Comparison of ENCODE assay signal across 23 cellular contexts in the genomic region with DNA sequence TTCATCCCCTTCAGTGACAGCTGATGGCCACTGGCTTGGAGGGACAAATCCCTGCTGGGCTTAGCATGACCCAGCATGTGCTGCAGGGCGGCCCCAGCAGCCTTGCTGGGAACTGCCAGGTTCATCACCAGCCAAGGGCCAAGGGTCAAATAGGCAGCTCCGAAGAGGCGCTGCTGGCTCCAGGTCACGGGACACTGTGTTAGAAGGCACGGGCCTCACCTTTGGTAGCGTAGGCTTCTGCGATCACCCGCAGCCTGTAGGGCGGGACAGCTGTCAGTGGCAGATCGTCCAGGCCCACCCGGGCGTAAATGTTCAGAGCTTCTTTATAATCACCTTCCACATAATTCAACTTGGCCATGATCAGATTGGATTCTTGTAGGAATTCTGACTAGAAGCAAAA. TPM values are rescaled to one million over a fixed set of nuclear protein-coding genes. Genes with fewer than 3 reads are reported as not detected.
DNase-seq lines count a peak whose midpoint lies in the region; ATAC-seq, FAIRE-seq and TF ChIP-seq lines count a peak whose summit lies in the region.
"Had no signal": no experiment of that assay in that cellular context is flagged by ENCODE, and none has a peak within 500 bp of the region (broad histone marks: within the 10 kb centered on the region; RNA-seq: fewer than 3 reads in every experiment).

No MANE protein-coding gene starts in this region.

- no peak for TF ChIP-seq POLR2A in HepG2 (IDR thresholded peaks at IDR 0.05; ENCODE audit: insufficient read depth in 1 of 2, low read depth in 2 of 2, low read length in 2 of 2)

- H2AFZ ChIP-seq in HepG2 (ENCODE audit: low read length): no peak overlapping the region
- no peak overlapping the region for H2AFZ ChIP-seq in H9 (ENCODE audit: low read length)
- H2AFZ ChIP-seq: GM23338, PC-9 had no signal

- no peak overlapping the region for H2BK20ac ChIP-seq in H9 (ENCODE audit: low read depth, low read length, poor library complexity, severe bottlenecking)

- POLR2A ChIA-PET in HepG2 (lab: Yijun Ruan, JAX): no interaction called here

- H3K9me3 Mint-ChIP-seq in central memory CD8-positive, alpha-beta T cell: no peaks in the 10 kb centered on the region
- H3K9me3 Mint-ChIP-seq in H9: no peaks in the 10 kb centered on the region
- H3K9me3 Mint-ChIP-seq: CD4-positive, alpha-beta memory T cell; GM23338 had no signal

- FAIRE-seq in HepG2 (lab: Jason Lieb, UNC): no peak
- no peak for FAIRE-seq in small intestine (lab: Jason Lieb, UNC)
- FAIRE-seq: GM12891 had no signal

- H2BK15ac ChIP-seq in H9 (ENCODE audit: low read depth, low read length): no peak overlapping the region

- no peaks in the 10 kb centered on the region for H3K4me1 ChIP-seq in HepG2 (ENCODE audit: insufficient read depth, low read length)
- H3K4me1 ChIP-seq in small intestine (ENCODE audit: control insufficient read depth in 2 of 2, insufficient read depth in 1 of 2, low read depth in 1 of 2, low read length in 1 of 2): no peaks in the 10 kb centered on the region
- H3K4me1 ChIP-seq in H9 (ENCODE audit: insufficient read depth, low read length): no peaks in the 10 kb centered on the region

- H3K4me3 ChIP-seq in H7 (ENCODE audit: insufficient read depth, low read depth, low read length): no peak overlapping the region
- H3K4me3 ChIP-seq in HepG2 (replicated peaks in 1 of 3; ENCODE audit: insufficient read depth in 1 of 3, low read depth in 2 of 3, low read length in 3 of 3): no peak overlapping the region
- no peak overlapping the region for H3K4me3 ChIP-seq in small intestine (ENCODE audit: low read depth in 1 of 2, low read length in 2 of 2)
- H3K4me3 ChIP-seq: BLaER1 treated with 17β-estradiol and CSF1 and Interleukin-3, amounts not matched to agents 10 nM and 100 nM; GM23338; PC-9 had no signal

- H3K79me2 ChIP-seq in HepG2 (ENCODE audit: insufficient read depth, low read length) (no peaks in the 10 kb centered on the region), H9 (ENCODE audit: insufficient read depth, low read length) (no peaks in the 10 kb centered on the region)

- no peak for TF ChIP-seq EP300 in HepG2 (IDR thresholded peaks at IDR 0.05; ENCODE audit: low read depth in 2 of 2, low read length in 2 of 2)
- TF ChIP-seq EP300 in HepG2 (CRISPR knock-in tag; IDR thresholded peaks at IDR 0.05; ENCODE audit: borderline replicate concordance): no peak

- H3K4ac ChIP-seq in H9 (ENCODE audit: low read depth, low read length): no peak overlapping the region

- no peak overlapping the region for H2AK5ac ChIP-seq in H9 (ENCODE audit: insufficient read length, low read length)

- H2BK5ac ChIP-seq in H9 (ENCODE audit: insufficient read length, low read length): no peak overlapping the region

- intact Hi-C loops in HepG2 (cut with micrococcal nuclease; ENCODE audit: unreplicated experiment): no loop called here

- H3K9me3 ChIP-seq in HepG2 (ENCODE audit: low read length) (no peaks in the 10 kb centered on the region), small intestine (ENCODE audit: control insufficient read depth, low read depth) (no peaks in the 10 kb centered on the region), H9 (ENCODE audit: control insufficient read depth, low read depth, low read length) (no peaks in the 10 kb centered on the region)
- H3K9me3 ChIP-seq: BLaER1 treated with 17β-estradiol and CSF1 and Interleukin-3, amounts not matched to agents 10 nM and 100 nM had no signal

- H3K23ac ChIP-seq in H9 (ENCODE audit: insufficient read length, low read depth, low read length): no peak overlapping the region

- no peak overlapping the region for H4K8ac ChIP-seq in H9 (replicated peaks; ENCODE audit: insufficient read length, low read depth, low read length)

- H2BK12ac ChIP-seq in H9 (ENCODE audit: insufficient read length, low read depth, low read length): no peak overlapping the region

- H3K79me1 ChIP-seq in H9 (ENCODE audit: insufficient read depth, low read depth, low read length, poor library complexity, severe bottlenecking): no peaks in the 10 kb centered on the region

- 95% methylated on average over 7 of the region's 12 CpGs for WGBS in HepG2 (ENCODE audit: low lambda C conversion rate)
- 73 to 86% (median 78%) methylated on average over 12 of the region's 12 CpGs for WGBS in small intestine, 3 donors
- no CpG with 5 or more reads among the region's 12 CpGs for WGBS in H9 (ENCODE audit: extremely low coverage, insufficient read length, low lambda C conversion rate)

- H2BK120ac ChIP-seq in H9 (ENCODE audit: low read depth, low read length, poor library complexity, severe bottlenecking): no peak overlapping the region

- no peaks in the 10 kb centered on the region for H3K4me1 Mint-ChIP-seq in central memory CD8-positive, alpha-beta T cell
- H3K4me1 Mint-ChIP-seq in H9: peaks cover 0 to under 1% of the 10 kb centered on the region in 2 experiments; a peak in 2 of 4 replicates
- H3K4me1 Mint-ChIP-seq: CD4-positive, alpha-beta memory T cell had no signal

- no peaks in the 10 kb centered on the region for H3K27me3 ChIP-seq in H7 (ENCODE audit: control insufficient read depth, insufficient read depth, low read length)
- H3K27me3 ChIP-seq in HepG2 (ENCODE audit: control insufficient read depth in 1 of 2, insufficient read depth in 2 of 2, low read length in 2 of 2): no peaks in the 10 kb centered on the region
- no peaks in the 10 kb centered on the region for H3K27me3 ChIP-seq in small intestine (ENCODE audit: control insufficient read depth in 2 of 2, insufficient read depth in 2 of 2, low read length in 2 of 2)
- no peaks in the 10 kb centered on the region for H3K27me3 ChIP-seq in H9 (ENCODE audit: insufficient read depth, low read length)
- H3K27me3 ChIP-seq: BLaER1 treated with 17β-estradiol and CSF1 and Interleukin-3, amounts not matched to agents 10 nM and 100 nM had no signal

- no peaks in the 10 kb centered on the region for H3K27me3 Mint-ChIP-seq in central memory CD8-positive, alpha-beta T cell
- no peaks in the 10 kb centered on the region for H3K27me3 Mint-ChIP-seq in H9 (ENCODE audit: low read depth)
- H3K27me3 Mint-ChIP-seq: CD4-positive, alpha-beta memory T cell had no signal

- TF ChIP-seq CTCF in HepG2 (CRISPR knock-in tag; IDR thresholded peaks at IDR 0.05) (no peak), H9 (conservative IDR thresholded peaks at IDR 0.05) (no peak), GM20000 (IDR thresholded peaks at IDR 0.05; ENCODE audit: extremely low read depth, missing control alignments) (no peak)

- H3K23me2 ChIP-seq in H9 (ENCODE audit: insufficient read length, low read depth, low read length, poor library complexity, severe bottlenecking): no peaks in the 10 kb centered on the region

- no peak overlapping the region for H3T11ph ChIP-seq in H9 (ENCODE audit: low read length)

- no peak overlapping the region for H3K4me3 Mint-ChIP-seq in central memory CD8-positive, alpha-beta T cell
- no peak overlapping the region for H3K4me3 Mint-ChIP-seq in H9
- H3K4me3 Mint-ChIP-seq: CD4-positive, alpha-beta memory T cell; GM23338 had no signal

- no peak overlapping the region for H4K91ac ChIP-seq in H9 (ENCODE audit: insufficient read length, low read depth, low read length)

- H3K9ac ChIP-seq in HepG2 (ENCODE audit: insufficient read depth, low read depth, low read length): no peak overlapping the region
- no peak overlapping the region for H3K9ac ChIP-seq in H9 (ENCODE audit: extremely low read depth, insufficient read length, low read length)
- H3K9ac ChIP-seq: KMS-11 had no signal

- no peak overlapping the region for H3K18ac ChIP-seq in H9 (ENCODE audit: insufficient read length, low read depth, low read length)

- CTCF ChIA-PET in HepG2 (lab: Yijun Ruan, JAX; ENCODE audit: low intra/inter-chr PET ratio, low total read pairs): no interaction called here

- no peak for TF ChIP-seq RAD21 in HepG2 (CRISPR knock-in tag; IDR thresholded peaks at IDR 0.05)

- no peak overlapping the region for H3K56ac ChIP-seq in H9 (ENCODE audit: insufficient read length, low read depth, low read length)

- peaks cover 2% of the 10 kb centered on the region for H3K36me3 Mint-ChIP-seq in central memory CD8-positive, alpha-beta T cell (ENCODE audit: insufficient read depth)
- H3K36me3 Mint-ChIP-seq in H9 (ENCODE audit: insufficient read depth in 1 of 3, low read depth in 3 of 3): peaks cover 1 to 11% (median 10%) of the 10 kb centered on the region in 3 experiments; a peak in 5 of 7 replicates
- H3K36me3 Mint-ChIP-seq: CD4-positive, alpha-beta memory T cell had no signal

- H3K27ac Mint-ChIP-seq in central memory CD8-positive, alpha-beta T cell (ENCODE audit: low read depth): peak overlapping the region; percentile 91
- peak overlapping the region in 1 of 3 experiments; percentile 57; a peak in 1 of 7 replicates for H3K27ac Mint-ChIP-seq in H9
- H3K27ac Mint-ChIP-seq: CD4-positive, alpha-beta memory T cell; GM23338 had no signal

- no peak overlapping the region for H4K5ac ChIP-seq in H9 (ENCODE audit: insufficient read length, low read depth, low read length)

- ATAC-seq in central memory CD8-positive, alpha-beta T cell (replicated peaks; ENCODE audit: extremely low read depth, poor library complexity, severe bottlenecking): no peak
- ATAC-seq in HepG2: no peak
- ATAC-seq: GM23338, HCT116 had no signal

- H3K14ac ChIP-seq in H9 (ENCODE audit: insufficient read depth, low read length): no peak overlapping the region

- H3K36me3 ChIP-seq in H7 (replicated peaks; ENCODE audit: control insufficient read depth, insufficient read depth, low read length) (no peaks in the 10 kb centered on the region; the same call in 1 of the 2 replicates), HepG2 (replicated peaks in 1 of 2; ENCODE audit: control insufficient read depth in 1 of 2, insufficient read depth in 2 of 2, low read length in 2 of 2) (no peaks in the 10 kb centered on the region), small intestine (ENCODE audit: control insufficient read depth in 2 of 2, insufficient read depth in 2 of 2, low read length in 2 of 2) (peaks cover 0 to 2% of the 10 kb centered on the region in 2 donors)

- H4K20me1 ChIP-seq in HepG2 (ENCODE audit: insufficient read depth, low read length) (no peaks in the 10 kb centered on the region), H9 (ENCODE audit: control insufficient read depth, insufficient read depth, insufficient read length) (no peaks in the 10 kb centered on the region)
- H4K20me1 ChIP-seq: BLaER1 treated with 17β-estradiol and CSF1 and Interleukin-3, amounts not matched to agents 10 nM and 100 nM had no signal

- H3K27ac ChIP-seq in HepG2 (ENCODE audit: extremely low read length, insufficient read depth, low read length) (no peak overlapping the region), small intestine (ENCODE audit: low read depth in 1 of 2, low read length in 1 of 2) (no peak overlapping the region), H9 (ENCODE audit: insufficient read length, low read depth, low read length) (no peak overlapping the region)
- H3K27ac ChIP-seq: BLaER1 treated with 17β-estradiol and CSF1 and Interleukin-3, amounts not matched to agents 10 nM and 100 nM; KMS-11; PC-9 had no signal

- in situ Hi-C loops in HepG2 (cut with HindIII; ENCODE audit: extremely low pct_ligation_motif_present, low pct_unique_long_range_greater_than_20kb): no loop called here

- H3K4me2 ChIP-seq in HepG2 (ENCODE audit: low read depth, low read length) (no peak overlapping the region), H9 (ENCODE audit: insufficient read depth, insufficient read length, low read length) (no peak overlapping the region)
- H3K4me2 ChIP-seq: BLaER1 treated with 17β-estradiol and CSF1 and Interleukin-3, amounts not matched to agents 10 nM and 100 nM; GM23338; KMS-11; PC-9 had no signal

- DNase-seq in H7 (peak; percentile 4), HepG2 (ENCODE audit: low spot score) (no peak), small intestine (peak; percentile 34), H9 (no peak), superior temporal gyrus (ENCODE audit: extremely low spot score) (no peak), GM20000 (ENCODE audit: low spot score) (no peak)
- DNase-seq in central memory CD8-positive, alpha-beta T cell (ENCODE audit: low spot score in 2 of 2): no peak
- DNase-seq: CD4-positive, alpha-beta memory T cell; DND-41; NCI-H1105; NCI-H146; NCI-H2029; NCI-H2227 treated with DMSO at 0.1 percent for 48 hours; NCI-H510A; NCI-H748 treated with DMSO at 0.1 percent for 48 hours; RPMI8226; SIG-M5 had no signal

- BruUV-seq in HepG2 (replicated peaks; lab: Mats Ljungman, UMichigan): no TSS peak

RNA-seq across cellular contexts. Expression of gene TTC7B, which starts 35.7 kb away (rescaled TPM):
- 27.4 and 34.5 TPM in 2 replicates for total RNA-seq in H7 (2014; rRNA removed; shearing (Covaris generic))
- 1.3 and 2.4 TPM in 2 replicates for total RNA-seq in HepG2 (2016; rRNA removed; fragmentation: Illumina TruSeq; extraction: Trizol)
- 2.6 and 3.2 TPM in 2 replicates for total RNA-seq in HepG2 (2016; cell fraction: cytosol; rRNA removed; fragmentation: Illumina TruSeq; extraction: Trizol; ENCODE audit: low read depth)
- total RNA-seq in HepG2 (2016; cell fraction: insoluble cytoplasmic fraction; rRNA removed; fragmentation: Illumina TruSeq; extraction: Trizol): 2.0 TPM in 2 replicates
- 7.9 and 8.4 TPM in 2 replicates for total RNA-seq in HepG2 (2016; cell fraction: membrane; rRNA removed; fragmentation: Illumina TruSeq; extraction: Trizol)
- total RNA-seq in HepG2 (2016; cell fraction: nucleus; rRNA removed; fragmentation: Illumina TruSeq; extraction: Trizol): 1.1 and 2.2 TPM in 2 replicates
- 3.2 and 4.5 TPM in 2 replicates for polyA plus RNA-seq in HepG2 (2011; rRNA removed)
- 2.5 and 3.9 TPM in 2 replicates for polyA plus RNA-seq in HepG2 (2011; cell fraction: cytosol; rRNA removed)
- 2.6 and 2.8 TPM in 2 replicates for polyA plus RNA-seq in HepG2 (2011; cell fraction: nucleus; rRNA removed)
- polyA plus RNA-seq in HepG2 (2012): 3.0 and 5.4 TPM in 2 replicates
- polyA plus RNA-seq in HepG2 (2016; cell fraction: cytosol; fragmentation: Illumina TruSeq; extraction: Trizol; ENCODE audit: low read depth): 4.6 and 7.5 TPM in 2 replicates
- 3.9 and 4.3 TPM in 2 replicates for polyA plus RNA-seq in HepG2 (2016; cell fraction: insoluble cytoplasmic fraction; fragmentation: Illumina TruSeq; extraction: Trizol; ENCODE audit: low read depth)
- 8.4 and 12.0 TPM in 2 replicates for polyA plus RNA-seq in HepG2 (2016; cell fraction: membrane; fragmentation: Illumina TruSeq; extraction: Trizol; ENCODE audit: low read depth)
- polyA plus RNA-seq in HepG2 (2016; cell fraction: nucleus; fragmentation: Illumina TruSeq; extraction: Trizol; ENCODE audit: insufficient read depth, low read depth): 3.6 and 5.4 TPM in 2 replicates
- 6.2 and 22.2 TPM in 2 replicates for polyA minus RNA-seq in HepG2 (2011; rRNA and poly(A)+ RNA removed; ENCODE audit: low replicate concordance)
- polyA minus RNA-seq in HepG2 (2011; cell fraction: cytosol; rRNA and poly(A)+ RNA removed): 4.2 and 9.8 TPM in 2 replicates
- polyA minus RNA-seq in HepG2 (2011; cell fraction: nucleus; rRNA and poly(A)+ RNA removed): 1.8 and 3.2 TPM in 2 replicates
- polyA plus RNA-seq in small intestine: 1 to 10 TPM; 2.9 to 8.8 (median 3.0) TPM
- 30.3 and 33.7 TPM in 2 replicates for total RNA-seq in H9 (2021)

Comparison
In these comparisons a context has a peak if more than half of its experiments do, and no peak if none do; other contexts are left out.
1. DNase-seq: peak in H7 (single experiment) and small intestine (single experiment); none in central memory CD8-positive, alpha-beta T cell (0 of 2), HepG2 (single experiment), H9 (single experiment), superior temporal gyrus (single experiment) and GM20000 (single experiment).